In genomic region chr15:75620043-75620775, GRCh38 we compare ENCODE assay signal across 1 cellular context.
TF ChIP-seq lines count a peak whose summit lies in the region.

No MANE protein-coding gene starts in this region.

TF ChIP-seq in HepG2, 621 proteins besides CTCF, POLR2A, EP300 and RAD21:
- TF ChIP-seq RARG (CRISPR knock-in tag; IDR thresholded peaks at IDR 0.05; ENCODE audit: low read depth) (no peak), NFAT5 (CRISPR knock-in tag; IDR thresholded peaks at IDR 0.05) (no peak), ZNF10 (CRISPR knock-in tag; IDR thresholded peaks at IDR 0.05; ENCODE audit: borderline replicate concordance, low read depth) (no peak), KMT2B (CRISPR knock-in tag; IDR thresholded peaks at IDR 0.05) (no peak), HOXD1 (CRISPR knock-in tag; IDR thresholded peaks at IDR 0.05) (no peak)
- TF ChIP-seq, protein P1, sequence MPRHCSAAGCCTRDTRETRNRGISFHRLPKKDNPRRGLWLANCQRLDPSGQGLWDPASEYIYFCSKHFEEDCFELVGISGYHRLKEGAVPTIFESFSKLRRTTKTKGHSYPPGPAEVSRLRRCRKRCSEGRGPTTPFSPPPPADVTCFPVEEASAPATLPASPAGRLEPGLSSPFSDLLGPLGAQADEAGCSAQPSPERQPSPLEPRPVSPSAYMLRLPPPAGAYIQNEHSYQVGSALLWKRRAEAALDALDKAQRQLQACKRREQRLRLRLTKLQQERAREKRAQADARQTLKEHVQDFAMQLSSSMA (CRISPR knock-in tag; IDR thresholded peaks at IDR 0.05), result no peak
